In genomic region chr5:155056644-155057269, GRCh38 we compare ENCODE assay signal across 1 cellular context.
TF ChIP-seq lines count a peak whose summit lies in the region.

No MANE protein-coding gene starts in this region.

TF ChIP-seq in HEK293, 187 proteins besides CTCF, POLR2A, EP300 and RAD21 (continued from another document):
- TF ChIP-seq, protein P1, sequence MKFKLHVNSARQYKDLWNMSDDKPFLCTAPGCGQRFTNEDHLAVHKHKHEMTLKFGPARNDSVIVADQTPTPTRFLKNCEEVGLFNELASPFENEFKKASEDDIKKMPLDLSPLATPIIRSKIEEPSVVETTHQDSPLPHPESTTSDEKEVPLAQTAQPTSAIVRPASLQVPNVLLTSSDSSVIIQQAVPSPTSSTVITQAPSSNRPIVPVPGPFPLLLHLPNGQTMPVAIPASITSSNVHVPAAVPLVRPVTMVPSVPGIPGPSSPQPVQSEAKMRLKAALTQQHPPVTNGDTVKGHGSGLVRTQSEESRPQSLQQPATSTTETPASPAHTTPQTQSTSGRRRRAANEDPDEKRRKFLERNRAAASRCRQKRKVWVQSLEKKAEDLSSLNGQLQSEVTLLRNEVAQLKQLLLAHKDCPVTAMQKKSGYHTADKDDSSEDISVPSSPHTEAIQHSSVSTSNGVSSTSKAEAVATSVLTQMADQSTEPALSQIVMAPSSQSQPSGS (tag by site-specific recombination; IDR thresholded peaks at IDR 0.05; ENCODE audit: low read depth): peak; percentile 88
- peak; percentile 96 for TF ChIP-seq FEZF1 (tag by site-specific recombination; IDR thresholded peaks at IDR 0.05)
- TF ChIP-seq ZBTB21 (tag by site-specific recombination; IDR thresholded peaks at IDR 0.05): peak; percentile 87
- TF ChIP-seq, protein P2, sequence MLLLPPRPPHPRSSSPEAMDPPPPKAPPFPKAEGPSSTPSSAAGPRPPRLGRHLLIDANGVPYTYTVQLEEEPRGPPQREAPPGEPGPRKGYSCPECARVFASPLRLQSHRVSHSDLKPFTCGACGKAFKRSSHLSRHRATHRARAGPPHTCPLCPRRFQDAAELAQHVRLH (tag by site-specific recombination; IDR thresholded peaks at IDR 0.05): 0 out of 2 replicates have a peak, but pooled peaks have one; percentile 54
- no peak for TF ChIP-seq HOXC10 (CRISPR knock-in tag; IDR thresholded peaks at IDR 0.05)
- no peak for TF ChIP-seq YY1 (tag by site-specific recombination; IDR thresholded peaks at IDR 0.05)
- TF ChIP-seq ZFP37 (tag by site-specific recombination; IDR thresholded peaks at IDR 0.05): peak; percentile 62; the same call in 1 of the 2 replicates
- TF ChIP-seq, protein P3, sequence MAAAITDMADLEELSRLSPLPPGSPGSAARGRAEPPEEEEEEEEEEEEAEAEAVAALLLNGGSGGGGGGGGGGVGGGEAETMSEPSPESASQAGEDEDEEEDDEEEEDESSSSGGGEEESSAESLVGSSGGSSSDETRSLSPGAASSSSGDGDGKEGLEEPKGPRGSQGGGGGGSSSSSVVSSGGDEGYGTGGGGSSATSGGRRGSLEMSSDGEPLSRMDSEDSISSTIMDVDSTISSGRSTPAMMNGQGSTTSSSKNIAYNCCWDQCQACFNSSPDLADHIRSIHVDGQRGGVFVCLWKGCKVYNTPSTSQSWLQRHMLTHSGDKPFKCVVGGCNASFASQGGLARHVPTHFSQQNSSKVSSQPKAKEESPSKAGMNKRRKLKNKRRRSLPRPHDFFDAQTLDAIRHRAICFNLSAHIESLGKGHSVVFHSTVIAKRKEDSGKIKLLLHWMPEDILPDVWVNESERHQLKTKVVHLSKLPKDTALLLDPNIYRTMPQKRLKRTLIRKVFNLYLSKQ (tag by site-specific recombination; IDR thresholded peaks at IDR 0.05; ENCODE audit: borderline replicate concordance): no peak
- no peak for TF ChIP-seq ZNF645 (tag by site-specific recombination; IDR thresholded peaks at IDR 0.05)
- TF ChIP-seq TCF7L2 (IDR thresholded peaks at IDR 0.05; ENCODE audit: borderline replicate concordance, low read depth, low read length): peak; percentile 50; the same call in 1 of the 2 replicates
- TF ChIP-seq YY2 (tag by site-specific recombination; IDR thresholded peaks at IDR 0.05): no peak
- no peak for TF ChIP-seq ZNF175 (tag by site-specific recombination; IDR thresholded peaks at IDR 0.05)
- TF ChIP-seq SP2 (tag by site-specific recombination; IDR thresholded peaks at IDR 0.05): 0 out of 2 replicates have a peak, but pooled peaks have one; percentile 7
- TF ChIP-seq ZNF629 (tag by site-specific recombination; IDR thresholded peaks at IDR 0.05): peak; percentile 92
- 0 out of 2 replicates have a peak, but pooled peaks have one; percentile 27 for TF ChIP-seq ZNF391 (tag by site-specific recombination; IDR thresholded peaks at IDR 0.05; ENCODE audit: borderline replicate concordance, low read depth)
- peak; percentile 68; the same call in 1 of the 2 replicates for TF ChIP-seq ZNF660 (tag by site-specific recombination; IDR thresholded peaks at IDR 0.05)
- TF ChIP-seq GFI1B (tag by site-specific recombination; IDR thresholded peaks at IDR 0.05): 0 out of 2 replicates have a peak, but pooled peaks have one; percentile 20
- TF ChIP-seq ZNF513 (tag by site-specific recombination; IDR thresholded peaks at IDR 0.05): peak; percentile 85
- no peak for TF ChIP-seq ZNF514 (tag by site-specific recombination; IDR thresholded peaks at IDR 0.05)
- no peak for TF ChIP-seq ZNF621 (tag by site-specific recombination; IDR thresholded peaks at IDR 0.05)
- TF ChIP-seq ZNF335 (tag by site-specific recombination; conservative IDR thresholded peaks at IDR 0.05): peak; percentile 61
- no peak for TF ChIP-seq ZNF350 (tag by site-specific recombination; IDR thresholded peaks at IDR 0.05)
- 0 out of 2 replicates have a peak, but pooled peaks have one; percentile 73 for TF ChIP-seq GLI2 (tag by site-specific recombination; IDR thresholded peaks at IDR 0.05; ENCODE audit: borderline replicate concordance, low read depth)
- peak; percentile 91 for TF ChIP-seq ZNF561 (tag by site-specific recombination; IDR thresholded peaks at IDR 0.05; ENCODE audit: borderline replicate concordance)
- TF ChIP-seq ZNF37A (tag by site-specific recombination; IDR thresholded peaks at IDR 0.05): no peak
- TF ChIP-seq ZIC2 (tag by site-specific recombination; IDR thresholded peaks at IDR 0.05): peak; percentile 67
- TF ChIP-seq ZNF140 (tag by site-specific recombination; IDR thresholded peaks at IDR 0.05): no peak
- TF ChIP-seq IKZF3 (tag by site-specific recombination; IDR thresholded peaks at IDR 0.05): 0 out of 2 replicates have a peak, but pooled peaks have one; percentile 52
- peak; percentile 80 for TF ChIP-seq SP7 (tag by site-specific recombination; IDR thresholded peaks at IDR 0.05)
- no peak for TF ChIP-seq ZNF670 (tag by site-specific recombination; IDR thresholded peaks at IDR 0.05; ENCODE audit: low read depth)
